22 cellular contexts compared by ENCODE assay signal in the genomic region with DNA sequence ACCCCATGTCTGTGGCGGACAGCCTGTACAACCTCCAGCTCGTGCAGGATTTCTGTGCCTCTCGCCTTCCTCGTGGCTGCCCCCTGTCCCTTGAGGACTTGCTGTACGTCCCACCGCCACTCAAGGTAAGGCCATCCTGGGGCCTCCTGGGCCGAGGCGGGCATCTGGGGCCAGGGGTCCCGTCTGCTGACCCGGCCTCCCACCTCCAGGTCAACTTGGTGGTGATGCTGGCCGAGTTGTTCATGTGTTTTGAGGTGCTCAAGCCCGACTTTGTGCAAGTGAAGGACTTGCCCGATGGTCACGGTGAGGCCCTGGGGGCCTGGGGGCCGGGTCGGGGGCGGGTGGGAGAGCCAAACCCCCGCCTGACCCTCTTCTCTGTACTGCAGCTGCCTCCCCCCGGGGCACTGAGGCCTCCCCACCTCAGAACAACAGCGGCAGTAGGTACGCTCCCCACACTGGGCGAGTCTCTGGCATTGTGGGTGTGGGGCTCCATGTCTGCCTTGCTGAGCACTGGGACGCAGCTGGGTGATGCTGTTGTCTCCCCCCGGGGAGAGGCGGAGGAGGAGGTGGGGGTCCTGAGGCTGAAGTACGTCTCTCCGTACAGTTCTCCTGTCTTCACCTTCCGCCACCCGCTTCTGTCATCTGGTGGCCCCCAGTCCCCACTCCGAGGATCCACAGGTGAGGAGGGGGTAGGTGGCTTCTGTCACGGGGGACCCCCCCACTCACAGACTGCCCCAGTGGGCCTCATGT. TPM values are rescaled to one million over a fixed set of nuclear protein-coding genes. Genes with fewer than 3 reads are reported as not detected.
A peak's percentile ranks its signal among the peaks of the same experiment; 100 is the strongest.
DNase-seq lines count a peak whose midpoint lies in the region; ATAC-seq and TF ChIP-seq lines count a peak whose summit lies in the region.
"Had no signal": no experiment of that assay in that cellular context is flagged by ENCODE, and none has a peak within 500 bp of the region (broad histone marks: within the 10 kb centered on the region; RNA-seq: fewer than 3 reads in every experiment).

No MANE protein-coding gene starts in this region.

- CTCF ChIA-PET in HEK293 (lab: Yijun Ruan, JAX), result no interaction called here

- no peak overlapping the region for H3K4me3 ChIP-seq in HEK293 (ENCODE audit: low read depth, low read length)
- H3K4me3 ChIP-seq in neuronal stem cell (ENCODE audit: low read length in 2 of 2), result no peak overlapping the region
- no peak overlapping the region for H3K4me3 ChIP-seq in upper lobe of right lung
- H3K4me3 ChIP-seq in mesendoderm (ENCODE audit: low read length), result no peak overlapping the region
- H3K4me3 ChIP-seq: A549; BLaER1 treated with 17β-estradiol and CSF1 and Interleukin-3, amounts not matched to agents 10 nM and 100 nM; GM12878 had no signal

- no peak overlapping the region for H3K56ac ChIP-seq in mesendoderm (ENCODE audit: low read length)

- H2BK15ac ChIP-seq in neuronal stem cell (ENCODE audit: low read length) (no peak overlapping the region), mesendoderm (replicated peaks; ENCODE audit: low read depth) (no peak overlapping the region)

- no peaks in the 10 kb centered on the region for H3K79me2 ChIP-seq in mesendoderm (ENCODE audit: control insufficient read depth, insufficient read depth, low read length)

- H2BK5ac ChIP-seq in neuronal stem cell (ENCODE audit: low read length) (no peak overlapping the region), mesendoderm (ENCODE audit: low read length) (no peak overlapping the region)

- H3K27ac ChIP-seq in HEK293 (ENCODE audit: extremely low read depth, low read depth, low read length), result no peak overlapping the region
- H3K27ac ChIP-seq in neuronal stem cell (replicated peaks; ENCODE audit: low read length), result no peak overlapping the region
- no peak overlapping the region for H3K27ac ChIP-seq in upper lobe of right lung
- no peak overlapping the region for H3K27ac ChIP-seq in mesendoderm (ENCODE audit: low read depth, low read length)
- H3K27ac ChIP-seq: 22Rv1; A549; BLaER1 treated with 17β-estradiol and CSF1 and Interleukin-3, amounts not matched to agents 10 nM and 100 nM; C4-2B had no signal

- H3K23ac ChIP-seq in neuronal stem cell (ENCODE audit: low read depth, low read length, poor library complexity), result no peak overlapping the region
- no peak overlapping the region for H3K23ac ChIP-seq in mesendoderm (ENCODE audit: low read length)

- H3K18ac ChIP-seq in neuronal stem cell (ENCODE audit: low read length) (no peak overlapping the region), mesendoderm (ENCODE audit: low read length) (no peak overlapping the region)

- intact Hi-C loops in upper lobe of right lung (cut with DNase I), result no loop called here

- no CpG with 5 or more reads among the region's 31 CpGs for WGBS in neuronal stem cell (ENCODE audit: extremely low coverage in 2 of 2, insufficient read length in 2 of 2, insufficient replicate concordance in 1 of 2), 2 donors
- WGBS in mesendoderm (ENCODE audit: extremely low coverage, insufficient coverage, low lambda C conversion rate), result no CpG with 5 or more reads among the region's 31 CpGs

- ATAC-seq in upper lobe of right lung, result no peak
- ATAC-seq: A549; CD8-positive, alpha-beta T cell; GM12878 had no signal

- no peaks in the 10 kb centered on the region for H3K4me1 ChIP-seq in HEK293 (ENCODE audit: control insufficient read depth, insufficient read depth, low read length)
- no peaks in the 10 kb centered on the region for H3K4me1 ChIP-seq in neuronal stem cell (ENCODE audit: control insufficient read depth in 2 of 2, insufficient read depth in 1 of 2, low read depth in 1 of 2, low read length in 2 of 2)
- H3K4me1 ChIP-seq in upper lobe of right lung, result no peaks in the 10 kb centered on the region
- H3K4me1 ChIP-seq in mesendoderm (ENCODE audit: control insufficient read depth, low read depth, low read length), result no peaks in the 10 kb centered on the region
- H3K4me1 ChIP-seq: A549, Caco-2 had no signal

- H3K9me3 ChIP-seq in HEK293 (ENCODE audit: control insufficient read depth, insufficient read depth, low read depth, low read length) (no peaks in the 10 kb centered on the region), neuronal stem cell (replicated peaks in 1 of 2; ENCODE audit: control insufficient read depth in 2 of 2, insufficient read depth in 1 of 2, low read depth in 1 of 2, low read length in 2 of 2) (no peaks in the 10 kb centered on the region), upper lobe of right lung (no peaks in the 10 kb centered on the region)
- H3K9me3 ChIP-seq: A549, Caco-2 had no signal

- DNase-seq in islet precursor cell (peak; percentile 52), neuronal stem cell (ENCODE audit: low spot score) (no peak), upper lobe of right lung (peak; percentile 64), mesendoderm (no peak), activated gamma-delta T cell (lab: John Stamatoyannopoulos, UW) (no peak)
- DNase-seq in activated T-cell treated with anti-CD3 and anti-CD28 coated beads, Interleukin-2, amount 50 U/mL, for 1 hour, result no peak
- DNase-seq: AML-193; Caco-2; Calu3; CD4-positive, alpha-beta T cell; CD8-positive, alpha-beta T cell; DMS79 treated with DMSO at 0.1 percent for 48 hours; GDM1 had no signal

- H3K27me3 ChIP-seq in neuronal stem cell (ENCODE audit: control insufficient read depth in 3 of 3, insufficient read depth in 3 of 3, low read depth in 1 of 3, low read length in 3 of 3) (no peaks in the 10 kb centered on the region), upper lobe of right lung (no peaks in the 10 kb centered on the region), mesendoderm (ENCODE audit: insufficient read depth, low read length, poor library complexity) (no peaks in the 10 kb centered on the region)
- H3K27me3 ChIP-seq: BLaER1 treated with 17β-estradiol and CSF1 and Interleukin-3, amounts not matched to agents 10 nM and 100 nM had no signal

- peaks cover 8 to 46% of the 10 kb centered on the region in 2 experiments; a peak in 2 of 3 replicates for H3K36me3 ChIP-seq in HEK293 (ENCODE audit: control insufficient read depth in 2 of 2, insufficient read depth in 1 of 2, low read length in 2 of 2)
- H3K36me3 ChIP-seq in neuronal stem cell (replicated peaks in 1 of 2; ENCODE audit: control insufficient read depth in 2 of 2, insufficient read depth in 2 of 2, low read length in 2 of 2), result peaks cover 3 to 11% of the 10 kb centered on the region in 2 donors
- no peaks in the 10 kb centered on the region for H3K36me3 ChIP-seq in upper lobe of right lung
- H3K36me3 ChIP-seq in mesendoderm (ENCODE audit: control insufficient read depth, insufficient read depth, low read length), result no peaks in the 10 kb centered on the region
- H3K36me3 ChIP-seq: BLaER1 treated with 17β-estradiol and CSF1 and Interleukin-3, amounts not matched to agents 10 nM and 100 nM had no signal

- no peak overlapping the region for H3K14ac ChIP-seq in neuronal stem cell (ENCODE audit: low read length)

- H3K9ac ChIP-seq in neuronal stem cell (ENCODE audit: low read depth, low read length, poor library complexity), result no peak overlapping the region
- no peak overlapping the region for H3K9ac ChIP-seq in mesendoderm (ENCODE audit: low read length)
- H3K9ac ChIP-seq: BLaER1 treated with 17β-estradiol and CSF1 and Interleukin-3, amounts not matched to agents 10 nM and 100 nM had no signal

- no peak for TF ChIP-seq CTCF in HEK293 (tag by site-specific recombination; IDR thresholded peaks at IDR 0.05)
- TF ChIP-seq CTCF in upper lobe of right lung (IDR thresholded peaks at IDR 0.05), result no peak

- H2BK120ac ChIP-seq in neuronal stem cell (ENCODE audit: low read depth, low read length), result no peak overlapping the region
- no peak overlapping the region for H2BK120ac ChIP-seq in mesendoderm (ENCODE audit: low read depth, low read length)

- H2BK12ac ChIP-seq in neuronal stem cell (ENCODE audit: low read length), result peak overlapping the region; percentile 10

- H3K4me2 ChIP-seq in neuronal stem cell (ENCODE audit: insufficient read depth, low read length, poor library complexity, severe bottlenecking) (no peak overlapping the region), mesendoderm (ENCODE audit: low read length) (no peak overlapping the region)
- H3K4me2 ChIP-seq: A549; BLaER1 treated with 17β-estradiol and CSF1 and Interleukin-3, amounts not matched to agents 10 nM and 100 nM had no signal

- H2AK5ac ChIP-seq in neuronal stem cell (ENCODE audit: low read depth, low read length) (no peak overlapping the region), mesendoderm (ENCODE audit: low read length) (no peak overlapping the region)

- H3K4ac ChIP-seq in neuronal stem cell (ENCODE audit: low read length) (no peak overlapping the region), mesendoderm (ENCODE audit: low read depth, low read length) (no peak overlapping the region)

- no peak overlapping the region for H4K91ac ChIP-seq in neuronal stem cell (ENCODE audit: low read depth, low read length, poor library complexity)

- H3K79me1 ChIP-seq in neuronal stem cell (ENCODE audit: low read depth, low read length), result peaks cover 2% of the 10 kb centered on the region
- H3K79me1 ChIP-seq in mesendoderm (ENCODE audit: low read length), result peaks cover under 1% of the 10 kb centered on the region

- H4K8ac ChIP-seq in neuronal stem cell (ENCODE audit: low read depth, low read length) (no peak overlapping the region), mesendoderm (ENCODE audit: low read depth, low read length) (no peak overlapping the region)

- no peak overlapping the region for H2AFZ ChIP-seq in neuronal stem cell (ENCODE audit: low read length)

- POLR2A ChIA-PET in HEK293 (lab: Yijun Ruan, JAX), result no interaction called here

- no peak overlapping the region for H4K5ac ChIP-seq in mesendoderm (ENCODE audit: low read length)

TF ChIP-seq in HEK293, 187 proteins besides CTCF, POLR2A, EP300 and RAD21 (continues in another document):
- TF ChIP-seq ZNF837 (tag by site-specific recombination; IDR thresholded peaks at IDR 0.05) (no peak), ZNF571 (tag by site-specific recombination; IDR thresholded peaks at IDR 0.05) (no peak)

RNA-seq across cellular contexts. Expression of a gene that starts 15.0 kb away (rescaled TPM):
- 13.7 TPM for polyA plus RNA-seq in neuronal stem cell (2013, experiment 1 of 2)
- polyA plus RNA-seq in neuronal stem cell (2013, experiment 2 of 2), result 14.1 TPM
- 29.1 TPM for total RNA-seq in upper lobe of right lung
- 10.4 TPM for polyA plus RNA-seq in mesendoderm (2013, experiment 1 of 2)
- polyA plus RNA-seq in mesendoderm (2013, experiment 2 of 2), result 10.1 TPM
- polyA plus RNA-seq: BJ had no signal

RNA-seq across cellular contexts. Expression of a gene that starts 18.7 kb away (rescaled TPM):
- 25.9 TPM for polyA plus RNA-seq in neuronal stem cell (2013, experiment 1 of 2)
- 24.7 TPM for polyA plus RNA-seq in neuronal stem cell (2013, experiment 2 of 2)
- total RNA-seq in upper lobe of right lung, result 42.3 TPM
- 21.0 TPM for polyA plus RNA-seq in mesendoderm (2013, experiment 1 of 2)
- polyA plus RNA-seq in mesendoderm (2013, experiment 2 of 2), result 20.3 TPM

RNA-seq across cellular contexts. Expression of a gene that starts 18.9 kb away (rescaled TPM):
- polyA plus RNA-seq in neuronal stem cell (2013, experiment 1 of 2), result 591 TPM
- polyA plus RNA-seq in neuronal stem cell (2013, experiment 2 of 2), result 612 TPM
- total RNA-seq in upper lobe of right lung, result 93.2 TPM
- polyA plus RNA-seq in mesendoderm (2013, experiment 1 of 2), result 401 TPM
- polyA plus RNA-seq in mesendoderm (2013, experiment 2 of 2), result 400 TPM

RNA-seq across cellular contexts. Expression of a gene that starts 22.9 kb away (rescaled TPM):
- not detected for polyA plus RNA-seq in neuronal stem cell (2013, experiment 1 of 2)
- not detected for polyA plus RNA-seq in neuronal stem cell (2013, experiment 2 of 2)
- total RNA-seq in upper lobe of right lung, result 3.5 TPM
- polyA plus RNA-seq in mesendoderm (2013, experiment 1 of 2), result not detected
- polyA plus RNA-seq in mesendoderm (2013, experiment 2 of 2), result not detected
- total RNA-seq: A172, Calu3, G401 had no signal
- polyA plus RNA-seq: BJ had no signal

RNA-seq across cellular contexts. Expression of a gene that starts 26.2 kb away (rescaled TPM):
- polyA plus RNA-seq in neuronal stem cell (2013, experiment 1 of 2), result 15.8 TPM
- 14.9 TPM for polyA plus RNA-seq in neuronal stem cell (2013, experiment 2 of 2)
- 162 TPM for total RNA-seq in upper lobe of right lung
- 24.9 TPM for polyA plus RNA-seq in mesendoderm (2013, experiment 1 of 2)
- 26.5 TPM for polyA plus RNA-seq in mesendoderm (2013, experiment 2 of 2)

Comparison
In these comparisons a context has a peak if more than half of its experiments do, and no peak if none do; other contexts are left out.
1. DNase-seq: peak in islet precursor cell (single experiment) and upper lobe of right lung (single experiment); none in neuronal stem cell (single experiment), mesendoderm (single experiment), activated gamma-delta T cell (single experiment) and activated T-cell treated with anti-CD3 and anti-CD28 coated beads, Interleukin-2, amount 50 U/mL, for 1 hour (single experiment).